ENCODE assay signal across 2 cellular contexts in the genomic region with DNA sequence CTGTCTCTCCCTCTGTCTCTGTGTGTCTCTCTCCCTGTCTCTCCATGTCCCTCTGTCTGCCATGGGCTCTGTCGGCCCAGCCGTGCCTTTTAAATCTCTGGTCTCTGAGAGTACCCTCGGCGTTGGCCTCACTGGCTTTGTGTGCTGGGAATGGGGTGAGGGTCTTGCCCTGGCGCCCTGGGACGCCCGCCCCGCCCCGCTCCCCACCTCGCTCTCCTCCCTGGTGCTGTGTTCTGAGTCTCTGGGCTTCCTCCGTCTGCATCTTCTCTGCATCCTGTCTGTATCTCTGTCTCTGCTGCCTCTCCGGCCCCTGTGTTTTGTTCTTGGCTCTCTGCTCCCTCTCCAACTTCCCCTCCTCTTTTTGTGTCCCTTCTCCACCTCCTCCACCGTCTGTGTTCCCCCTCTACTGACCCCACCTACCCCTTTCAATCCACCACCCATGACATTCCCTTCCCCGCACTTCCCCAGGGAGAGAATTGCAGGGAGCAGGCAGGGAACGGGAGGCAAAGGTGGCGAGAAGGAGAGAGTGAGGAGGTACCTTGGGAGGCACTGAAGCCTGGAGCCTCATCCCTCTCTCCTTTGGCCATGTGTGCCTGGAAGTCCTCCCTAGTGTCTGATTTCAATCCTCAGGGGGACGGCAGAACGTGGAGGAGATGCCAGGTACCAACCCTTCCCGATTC.
TF ChIP-seq lines count a peak whose summit lies in the region.

No MANE protein-coding gene starts in this region.

TF ChIP-seq in WTC11, 78 proteins besides CTCF, POLR2A, EP300 and RAD21 (continued from another document):
- TF ChIP-seq, protein P1, sequence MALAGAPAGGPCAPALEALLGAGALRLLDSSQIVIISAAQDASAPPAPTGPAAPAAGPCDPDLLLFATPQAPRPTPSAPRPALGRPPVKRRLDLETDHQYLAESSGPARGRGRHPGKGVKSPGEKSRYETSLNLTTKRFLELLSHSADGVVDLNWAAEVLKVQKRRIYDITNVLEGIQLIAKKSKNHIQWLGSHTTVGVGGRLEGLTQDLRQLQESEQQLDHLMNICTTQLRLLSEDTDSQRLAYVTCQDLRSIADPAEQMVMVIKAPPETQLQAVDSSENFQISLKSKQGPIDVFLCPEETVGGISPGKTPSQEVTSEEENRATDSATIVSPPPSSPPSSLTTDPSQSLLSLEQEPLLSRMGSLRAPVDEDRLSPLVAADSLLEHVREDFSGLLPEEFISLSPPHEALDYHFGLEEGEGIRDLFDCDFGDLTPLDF (CRISPR knock-in tag; IDR thresholded peaks at IDR 0.05) = no peak
- TF ChIP-seq ZBTB21 (CRISPR knock-in tag; IDR thresholded peaks at IDR 0.05; ENCODE audit: borderline replicate concordance) (no peak), SMAD4 (CRISPR knock-in tag; IDR thresholded peaks at IDR 0.05) (no peak), TP53 (CRISPR knock-in tag; IDR thresholded peaks at IDR 0.05) (no peak), CREM (CRISPR knock-in tag; IDR thresholded peaks at IDR 0.05) (no peak), ZNF263 (CRISPR knock-in tag; IDR thresholded peaks at IDR 0.05; ENCODE audit: low read depth) (no peak), ZNF416 (CRISPR knock-in tag; IDR thresholded peaks at IDR 0.05) (no peak), RELA (CRISPR knock-in tag; IDR thresholded peaks at IDR 0.05; ENCODE audit: borderline replicate concordance) (no peak), FOXK1 (CRISPR knock-in tag; IDR thresholded peaks at IDR 0.05) (no peak)
- TF ChIP-seq, protein P2, sequence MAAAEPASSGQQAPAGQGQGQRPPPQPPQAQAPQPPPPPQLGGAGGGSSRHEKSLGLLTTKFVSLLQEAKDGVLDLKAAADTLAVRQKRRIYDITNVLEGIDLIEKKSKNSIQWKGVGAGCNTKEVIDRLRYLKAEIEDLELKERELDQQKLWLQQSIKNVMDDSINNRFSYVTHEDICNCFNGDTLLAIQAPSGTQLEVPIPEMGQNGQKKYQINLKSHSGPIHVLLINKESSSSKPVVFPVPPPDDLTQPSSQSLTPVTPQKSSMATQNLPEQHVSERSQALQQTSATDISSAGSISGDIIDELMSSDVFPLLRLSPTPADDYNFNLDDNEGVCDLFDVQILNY (CRISPR knock-in tag; IDR thresholded peaks at IDR 0.05) = no peak
- TF ChIP-seq, protein P3, sequence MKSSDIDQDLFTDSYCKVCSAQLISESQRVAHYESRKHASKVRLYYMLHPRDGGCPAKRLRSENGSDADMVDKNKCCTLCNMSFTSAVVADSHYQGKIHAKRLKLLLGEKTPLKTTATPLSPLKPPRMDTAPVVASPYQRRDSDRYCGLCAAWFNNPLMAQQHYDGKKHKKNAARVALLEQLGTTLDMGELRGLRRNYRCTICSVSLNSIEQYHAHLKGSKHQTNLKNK (CRISPR knock-in tag; IDR thresholded peaks at IDR 0.05) = no peak
TF ChIP-seq in WTC11: peak in this region for 0.

TF ChIP-seq in SK-N-SH, 30 proteins besides CTCF, POLR2A, EP300 and RAD21 (continued from another document):
- TF ChIP-seq, protein P4, sequence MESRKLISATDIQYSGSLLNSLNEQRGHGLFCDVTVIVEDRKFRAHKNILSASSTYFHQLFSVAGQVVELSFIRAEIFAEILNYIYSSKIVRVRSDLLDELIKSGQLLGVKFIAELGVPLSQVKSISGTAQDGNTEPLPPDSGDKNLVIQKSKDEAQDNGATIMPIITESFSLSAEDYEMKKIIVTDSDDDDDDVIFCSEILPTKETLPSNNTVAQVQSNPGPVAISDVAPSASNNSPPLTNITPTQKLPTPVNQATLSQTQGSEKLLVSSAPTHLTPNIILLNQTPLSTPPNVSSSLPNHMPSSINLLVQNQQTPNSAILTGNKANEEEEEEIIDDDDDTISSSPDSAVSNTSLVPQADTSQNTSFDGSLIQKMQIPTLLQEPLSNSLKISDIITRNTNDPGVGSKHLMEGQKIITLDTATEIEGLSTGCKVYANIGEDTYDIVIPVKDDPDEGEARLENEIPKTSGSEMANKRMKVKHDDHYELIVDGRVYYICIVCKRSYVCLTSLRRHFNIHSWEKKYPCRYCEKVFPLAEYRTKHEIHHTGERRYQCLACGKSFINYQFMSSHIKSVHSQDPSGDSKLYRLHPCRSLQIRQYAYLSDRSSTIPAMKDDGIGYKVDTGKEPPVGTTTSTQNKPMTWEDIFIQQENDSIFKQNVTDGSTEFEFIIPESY (IDR thresholded peaks at IDR 0.05; ENCODE audit: borderline replicate concordance, low read depth) = no peak
- TF ChIP-seq, protein P5, sequence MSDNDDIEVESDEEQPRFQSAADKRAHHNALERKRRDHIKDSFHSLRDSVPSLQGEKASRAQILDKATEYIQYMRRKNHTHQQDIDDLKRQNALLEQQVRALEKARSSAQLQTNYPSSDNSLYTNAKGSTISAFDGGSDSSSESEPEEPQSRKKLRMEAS (IDR thresholded peaks at IDR 0.05; ENCODE audit: low read depth) = no peak
- TF ChIP-seq TCF12 (IDR thresholded peaks at IDR 0.05) (no peak), GATA2 (CRISPR knock-in tag; IDR thresholded peaks at IDR 0.05) (no peak), RFX5 (IDR thresholded peaks at IDR 0.05; ENCODE audit: low read length) (no peak), YY1 (IDR thresholded peaks at IDR 0.05; ENCODE audit: low read depth) (no peak), CHD2 (IDR thresholded peaks at IDR 0.05; ENCODE audit: low read length, partially characterized antibody) (no peak), FOXM1 (IDR thresholded peaks at IDR 0.05; ENCODE audit: low read depth) (no peak), TEAD4 (IDR thresholded peaks at IDR 0.05; ENCODE audit: borderline replicate concordance, insufficient read depth) (no peak), RXRA (IDR thresholded peaks at IDR 0.05; ENCODE audit: borderline replicate concordance, low read depth) (no peak), ELF1 (IDR thresholded peaks at IDR 0.05) (no peak), TAF1 (IDR thresholded peaks at IDR 0.05; ENCODE audit: borderline replicate concordance, low read depth, low read length) (no peak), MXI1 (IDR thresholded peaks at IDR 0.05; ENCODE audit: low read depth, low read length) (no peak), FOSL2 (IDR thresholded peaks at IDR 0.05; ENCODE audit: borderline replicate concordance, low read depth) (no peak)
- TF ChIP-seq, protein P6, sequence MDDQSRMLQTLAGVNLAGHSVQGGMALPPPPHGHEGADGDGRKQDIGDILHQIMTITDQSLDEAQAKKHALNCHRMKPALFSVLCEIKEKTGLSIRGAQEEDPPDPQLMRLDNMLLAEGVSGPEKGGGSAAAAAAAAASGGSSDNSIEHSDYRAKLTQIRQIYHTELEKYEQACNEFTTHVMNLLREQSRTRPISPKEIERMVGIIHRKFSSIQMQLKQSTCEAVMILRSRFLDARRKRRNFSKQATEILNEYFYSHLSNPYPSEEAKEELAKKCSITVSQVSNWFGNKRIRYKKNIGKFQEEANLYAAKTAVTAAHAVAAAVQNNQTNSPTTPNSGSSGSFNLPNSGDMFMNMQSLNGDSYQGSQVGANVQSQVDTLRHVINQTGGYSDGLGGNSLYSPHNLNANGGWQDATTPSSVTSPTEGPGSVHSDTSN (IDR thresholded peaks at IDR 0.05) = no peak
- TF ChIP-seq, protein P7, sequence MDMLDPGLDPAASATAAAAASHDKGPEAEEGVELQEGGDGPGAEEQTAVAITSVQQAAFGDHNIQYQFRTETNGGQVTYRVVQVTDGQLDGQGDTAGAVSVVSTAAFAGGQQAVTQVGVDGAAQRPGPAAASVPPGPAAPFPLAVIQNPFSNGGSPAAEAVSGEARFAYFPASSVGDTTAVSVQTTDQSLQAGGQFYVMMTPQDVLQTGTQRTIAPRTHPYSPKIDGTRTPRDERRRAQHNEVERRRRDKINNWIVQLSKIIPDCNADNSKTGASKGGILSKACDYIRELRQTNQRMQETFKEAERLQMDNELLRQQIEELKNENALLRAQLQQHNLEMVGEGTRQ (IDR thresholded peaks at IDR 0.05; ENCODE audit: borderline replicate concordance, low read depth, low read length) = no peak
- TF ChIP-seq, protein P8, sequence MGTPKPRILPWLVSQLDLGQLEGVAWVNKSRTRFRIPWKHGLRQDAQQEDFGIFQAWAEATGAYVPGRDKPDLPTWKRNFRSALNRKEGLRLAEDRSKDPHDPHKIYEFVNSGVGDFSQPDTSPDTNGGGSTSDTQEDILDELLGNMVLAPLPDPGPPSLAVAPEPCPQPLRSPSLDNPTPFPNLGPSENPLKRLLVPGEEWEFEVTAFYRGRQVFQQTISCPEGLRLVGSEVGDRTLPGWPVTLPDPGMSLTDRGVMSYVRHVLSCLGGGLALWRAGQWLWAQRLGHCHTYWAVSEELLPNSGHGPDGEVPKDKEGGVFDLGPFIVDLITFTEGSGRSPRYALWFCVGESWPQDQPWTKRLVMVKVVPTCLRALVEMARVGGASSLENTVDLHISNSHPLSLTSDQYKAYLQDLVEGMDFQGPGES (IDR thresholded peaks at IDR 0.05; ENCODE audit: low read depth, low read length) = no peak
TF ChIP-seq in SK-N-SH: peak in this region for 0.
